Comparison of ENCODE assay signal across 23 cellular contexts in genomic region chr3:150331978-150332568, GRCh38.
A peak's percentile ranks its signal among the peaks of the same experiment; 100 is the strongest.
DNase-seq lines count a peak whose midpoint lies in the region; ATAC-seq, FAIRE-seq and TF ChIP-seq lines count a peak whose summit lies in the region.
"Had no signal": no experiment of that assay in that cellular context is flagged by ENCODE, and none has a peak within 500 bp of the region (broad histone marks: within the 10 kb centered on the region; RNA-seq: fewer than 3 reads in every experiment).

No MANE protein-coding gene starts in this region.

- POLR2A ChIA-PET in HepG2 (lab: Yijun Ruan, JAX), result no interaction called here

- no peak for TF ChIP-seq CTCF in HepG2 (CRISPR knock-in tag; IDR thresholded peaks at IDR 0.05)
- TF ChIP-seq CTCF in right lobe of liver (IDR thresholded peaks at IDR 0.05), result no peak
- no peak for TF ChIP-seq CTCF in kidney (IDR thresholded peaks at IDR 0.05; ENCODE audit: borderline replicate concordance, extremely low read depth, insufficient read depth)

- CTCF ChIA-PET in HepG2 (lab: Yijun Ruan, JAX; ENCODE audit: low intra/inter-chr PET ratio, low total read pairs), result no interaction called here

- no peaks in the 10 kb centered on the region for H3K36me3 ChIP-seq in HepG2 (replicated peaks in 1 of 2; ENCODE audit: control insufficient read depth in 1 of 2, insufficient read depth in 2 of 2, low read length in 2 of 2)
- no peaks in the 10 kb centered on the region for H3K36me3 ChIP-seq in right lobe of liver
- H3K36me3 ChIP-seq in kidney (ENCODE audit: control insufficient read depth in 1 of 2, insufficient read depth in 2 of 2, low read length in 2 of 2), result no peaks in the 10 kb centered on the region
- H3K36me3 ChIP-seq: MG63, Peyer's patch had no signal

- TF ChIP-seq EP300 in HepG2 (IDR thresholded peaks at IDR 0.05; ENCODE audit: low read depth in 2 of 2, low read length in 2 of 2), result no peak
- no peak for TF ChIP-seq EP300 in HepG2 (CRISPR knock-in tag; IDR thresholded peaks at IDR 0.05; ENCODE audit: borderline replicate concordance)

- H3K27me3 ChIP-seq in HepG2 (ENCODE audit: control insufficient read depth in 1 of 2, insufficient read depth in 2 of 2, low read length in 2 of 2) (peaks cover 0 to 11% of the 10 kb centered on the region in 2 experiments; a peak in 1 of 5 replicates), right lobe of liver (no peaks in the 10 kb centered on the region)
- H3K27me3 ChIP-seq: MG63, Peyer's patch had no signal

- H3K4me2 ChIP-seq in HepG2 (ENCODE audit: low read depth, low read length), result no peak overlapping the region

- H4K20me1 ChIP-seq in HepG2 (ENCODE audit: insufficient read depth, low read length), result no peaks in the 10 kb centered on the region

- DNase-seq in HepG2 (ENCODE audit: low spot score) (no peak), right lobe of liver (no peak), amniotic epithelial cell (ENCODE audit: low read depth) (peak; percentile 53), kidney (no peak), SKM-1 (lab: John Stamatoyannopoulos, UW; ENCODE audit: unreplicated experiment) (no peak), activated gamma-delta T cell (lab: John Stamatoyannopoulos, UW) (no peak), islet precursor cell (no peak)
- DNase-seq: DMS153, DND-41, KBM-7, MG63, NCI-H1048, NCI-H1417, NCI-H1694 treated with DMSO at 0.1 percent for 48 hours, NCI-H2081, NCI-H2227 treated with DMSO at 0.1 percent for 48 hours, NCI-H510A, NCI-H69, Peyer's patch, SHP77 treated with DMSO at 0.1 percent for 48 hours had no signal

- no peak for TF ChIP-seq RAD21 in HepG2 (CRISPR knock-in tag; IDR thresholded peaks at IDR 0.05)

- in situ Hi-C loops in HepG2 (cut with HindIII; ENCODE audit: extremely low pct_ligation_motif_present, low pct_unique_long_range_greater_than_20kb), result no loop called here

- H2AFZ ChIP-seq in HepG2 (ENCODE audit: low read length), result no peak overlapping the region

- H3K9me3 ChIP-seq in HepG2 (ENCODE audit: low read length) (no peaks in the 10 kb centered on the region), right lobe of liver (no peaks in the 10 kb centered on the region), kidney (ENCODE audit: control insufficient read depth in 1 of 2, low read length in 2 of 2) (no peaks in the 10 kb centered on the region)
- H3K9me3 ChIP-seq: MG63, Peyer's patch had no signal

- no peak overlapping the region for H3K4me3 ChIP-seq in HepG2 (replicated peaks in 1 of 3; ENCODE audit: insufficient read depth in 1 of 3, low read depth in 2 of 3, low read length in 3 of 3)
- H3K4me3 ChIP-seq in right lobe of liver, result no peak overlapping the region
- H3K4me3 ChIP-seq in kidney (ENCODE audit: low read length in 2 of 2), result no peak overlapping the region
- H3K4me3 ChIP-seq: MG63, Peyer's patch, SK-N-MC had no signal

- H3K27ac ChIP-seq in HepG2 (ENCODE audit: extremely low read length, insufficient read depth, low read length) (no peak overlapping the region), right lobe of liver (no peak overlapping the region), kidney (ENCODE audit: low read depth in 2 of 2, low read length in 2 of 2) (peak overlapping the region; percentile 3 to 72)
- H3K27ac ChIP-seq: Peyer's patch, SK-N-MC had no signal

- WGBS in HepG2 (ENCODE audit: low lambda C conversion rate), result 42% methylated on average over 1 of the region's 1 CpG
- 60% methylated on average over 1 of the region's 1 CpG for WGBS in right lobe of liver (ENCODE audit: insufficient coverage, low coverage, low lambda C conversion rate, missing lambda C conversion rate)

- H3K79me2 ChIP-seq in HepG2 (ENCODE audit: insufficient read depth, low read length), result no peaks in the 10 kb centered on the region

- ATAC-seq in HepG2, result no peak
- ATAC-seq in right lobe of liver, result no peak

- H3K9ac ChIP-seq in HepG2 (ENCODE audit: insufficient read depth, low read depth, low read length) (no peak overlapping the region), kidney (ENCODE audit: low read length in 2 of 2) (no peak overlapping the region)

- BruUV-seq in HepG2 (replicated peaks; lab: Mats Ljungman, UMichigan), result no TSS peak

- intact Hi-C loops in HepG2 (cut with micrococcal nuclease; ENCODE audit: unreplicated experiment), result no loop called here
- intact Hi-C loops in right lobe of liver (cut with DNase I), result no loop called here
- intact Hi-C loops in kidney (cut with DNase I), result no loop called here

- H3K4me1 ChIP-seq in HepG2 (ENCODE audit: insufficient read depth, low read length), result no peaks in the 10 kb centered on the region
- H3K4me1 ChIP-seq in right lobe of liver, result peaks cover 0 to 6% (median 0%) of the 10 kb centered on the region in 4 donors
- no peaks in the 10 kb centered on the region for H3K4me1 ChIP-seq in kidney (ENCODE audit: control insufficient read depth in 1 of 2, insufficient read depth in 1 of 2, low read depth in 1 of 2, low read length in 2 of 2)
- H3K4me1 ChIP-seq: Peyer's patch had no signal

- FAIRE-seq in HepG2 (lab: Jason Lieb, UNC), result no peak
- FAIRE-seq in kidney (lab: Jason Lieb, UNC), result no peak
- FAIRE-seq: GM18507, H54 had no signal

- no peak for TF ChIP-seq POLR2A in HepG2 (IDR thresholded peaks at IDR 0.05; ENCODE audit: insufficient read depth in 1 of 2, low read depth in 2 of 2, low read length in 2 of 2)
- no peak for TF ChIP-seq POLR2A in right lobe of liver (IDR thresholded peaks at IDR 0.05)

TF ChIP-seq in HepG2, 621 proteins besides CTCF, POLR2A, EP300 and RAD21:
- TF ChIP-seq PPARG (CRISPR knock-in tag; conservative IDR thresholded peaks at IDR 0.05), result no peak
- TF ChIP-seq, protein P1, sequence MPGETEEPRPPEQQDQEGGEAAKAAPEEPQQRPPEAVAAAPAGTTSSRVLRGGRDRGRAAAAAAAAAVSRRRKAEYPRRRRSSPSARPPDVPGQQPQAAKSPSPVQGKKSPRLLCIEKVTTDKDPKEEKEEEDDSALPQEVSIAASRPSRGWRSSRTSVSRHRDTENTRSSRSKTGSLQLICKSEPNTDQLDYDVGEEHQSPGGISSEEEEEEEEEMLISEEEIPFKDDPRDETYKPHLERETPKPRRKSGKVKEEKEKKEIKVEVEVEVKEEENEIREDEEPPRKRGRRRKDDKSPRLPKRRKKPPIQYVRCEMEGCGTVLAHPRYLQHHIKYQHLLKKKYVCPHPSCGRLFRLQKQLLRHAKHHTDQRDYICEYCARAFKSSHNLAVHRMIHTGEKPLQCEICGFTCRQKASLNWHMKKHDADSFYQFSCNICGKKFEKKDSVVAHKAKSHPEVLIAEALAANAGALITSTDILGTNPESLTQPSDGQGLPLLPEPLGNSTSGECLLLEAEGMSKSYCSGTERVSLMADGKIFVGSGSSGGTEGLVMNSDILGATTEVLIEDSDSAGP (CRISPR knock-in tag; IDR thresholded peaks at IDR 0.05; ENCODE audit: borderline replicate concordance), result no peak
- no peak for TF ChIP-seq ZBTB7B (CRISPR knock-in tag; IDR thresholded peaks at IDR 0.05)
- TF ChIP-seq GABPA (IDR thresholded peaks at IDR 0.05; ENCODE audit: low read depth, low read length), result no peak
- peak; percentile 28; the same call in 1 of the 2 replicates for TF ChIP-seq GABPA (CRISPR knock-in tag; IDR thresholded peaks at IDR 0.05; ENCODE audit: low read depth)
TF ChIP-seq in HepG2: peak in this region for 1.

Comparison
In these comparisons a context has a peak if more than half of its experiments do, and no peak if none do; other contexts are left out.
1. H3K27ac ChIP-seq: peak in kidney (2 of 2); none in HepG2 (single experiment) and right lobe of liver (0 of 3).